In genomic region chr10:128095753-128096469, GRCh38 we compare ENCODE assay signal across 14 cellular contexts. TPM values are rescaled to one million over a fixed set of nuclear protein-coding genes. Genes with fewer than 3 reads are reported as not detected.
DNase-seq lines count a peak whose midpoint lies in the region; ATAC-seq and TF ChIP-seq lines count a peak whose summit lies in the region.
"Had no signal": no experiment of that assay in that cellular context is flagged by ENCODE, and none has a peak within 500 bp of the region (broad histone marks: within the 10 kb centered on the region; RNA-seq: fewer than 3 reads in every experiment).

No MANE protein-coding gene starts in this region.

- H3K4ac ChIP-seq in trophoblast cell (ENCODE audit: low read depth, low read length), result no peak overlapping the region

- no peak overlapping the region for H4K8ac ChIP-seq in trophoblast cell (ENCODE audit: low read depth, low read length)

- H3K36me3 Mint-ChIP-seq in activated CD4-positive, alpha-beta T cell treated with anti-CD3 and anti-CD28 coated beads, Interleukin-2, amount 10 ng/mL, durations not matched to agents 24 days and 14 days (ENCODE audit: low read depth), result peaks cover 44% of the 10 kb centered on the region
- peaks cover 43% of the 10 kb centered on the region for H3K36me3 Mint-ChIP-seq in activated CD4-positive, alpha-beta memory T cell treated with anti-CD3 and anti-CD28 coated beads for 36 hours

- no peak for TF ChIP-seq CTCF in gastroesophageal sphincter (IDR thresholded peaks at IDR 0.05)
- TF ChIP-seq CTCF in lower lobe of right lung (IDR thresholded peaks at IDR 0.05), result no peak

- no peaks in the 10 kb centered on the region for H3K9me3 Mint-ChIP-seq in activated CD4-positive, alpha-beta T cell treated with anti-CD3 and anti-CD28 coated beads, Interleukin-2, amount 10 ng/mL, durations not matched to agents 24 days and 14 days
- H3K9me3 Mint-ChIP-seq in activated CD4-positive, alpha-beta memory T cell treated with anti-CD3 and anti-CD28 coated beads for 36 hours, result no peaks in the 10 kb centered on the region

- no peak overlapping the region for H4K91ac ChIP-seq in trophoblast cell (ENCODE audit: low read depth, low read length)

- H3K14ac ChIP-seq in trophoblast cell (ENCODE audit: low read length), result no peak overlapping the region

- H3K27ac Mint-ChIP-seq in activated CD4-positive, alpha-beta T cell treated with anti-CD3 and anti-CD28 coated beads, Interleukin-2, amount 10 ng/mL, durations not matched to agents 24 days and 14 days, result peak overlapping the region; percentile 77
- H3K27ac Mint-ChIP-seq in activated CD4-positive, alpha-beta memory T cell treated with anti-CD3 and anti-CD28 coated beads for 36 hours, result peak overlapping the region; percentile 69

- intact Hi-C loops in activated CD4-positive, alpha-beta T cell treated with anti-CD3 and anti-CD28 coated beads, Interleukin-2, amount 10 ng/mL, durations not matched to agents 24 days and 14 days (cut with micrococcal nuclease), result no loop called here
- intact Hi-C loops in activated CD4-positive, alpha-beta memory T cell treated with anti-CD3 and anti-CD28 coated beads for 36 hours (cut with micrococcal nuclease), result loop anchor here (1.0 kb wide), 1 partner anchor 30 kb away; the partner anchor contains the start of gene MKI67
- intact Hi-C loops in lower lobe of right lung (cut with DNase I), result no loop called here

- H3K27me3 ChIP-seq in trophoblast cell (ENCODE audit: insufficient read depth, low read length) (no peaks in the 10 kb centered on the region), gastroesophageal sphincter (no peaks in the 10 kb centered on the region), lower lobe of right lung (ENCODE audit: low read depth) (no peaks in the 10 kb centered on the region)
- H3K27me3 ChIP-seq: SJSA1 had no signal

- no peak overlapping the region for H3K9ac ChIP-seq in trophoblast cell (ENCODE audit: low read length)
- H3K9ac ChIP-seq: parathyroid adenoma had no signal

- no CpG with 5 or more reads among the region's 11 CpGs for WGBS in trophoblast cell (ENCODE audit: extremely low coverage, insufficient coverage, insufficient read length)
- 79 to 100% methylated on average over 3 to 6 of the region's 11 CpGs for WGBS in gastroesophageal sphincter (ENCODE audit: low coverage in 1 of 2), 2 donors

- ATAC-seq in HG03097 (IDR thresholded peaks at IDR 0.05; ENCODE audit: low FRiP score, unreplicated experiment), result peak; percentile 75
- no peak for ATAC-seq in gastroesophageal sphincter
- no peak for ATAC-seq in GM18505 (IDR thresholded peaks at IDR 0.05; ENCODE audit: unreplicated experiment)
- ATAC-seq in lower lobe of right lung, result no peak

- no peak overlapping the region for H2BK12ac ChIP-seq in trophoblast cell (ENCODE audit: low read length)

- H3K36me3 ChIP-seq in trophoblast cell (ENCODE audit: control insufficient read depth in 1 of 2, insufficient read depth in 2 of 2, low read length in 2 of 2), result peaks cover 22 to 28% of the 10 kb centered on the region in 2 experiments
- no peaks in the 10 kb centered on the region for H3K36me3 ChIP-seq in gastroesophageal sphincter
- H3K36me3 ChIP-seq in lower lobe of right lung, result no peaks in the 10 kb centered on the region

- H3K9me3 ChIP-seq in trophoblast cell (ENCODE audit: insufficient read depth, low read depth, low read length) (peaks cover 2% of the 10 kb centered on the region), gastroesophageal sphincter (no peaks in the 10 kb centered on the region), lower lobe of right lung (no peaks in the 10 kb centered on the region)
- H3K9me3 ChIP-seq: SJSA1 had no signal

- no peak overlapping the region for H3K4me3 ChIP-seq in trophoblast cell (ENCODE audit: low read depth, low read length)
- no peak overlapping the region for H3K4me3 ChIP-seq in gastroesophageal sphincter
- H3K4me3 ChIP-seq in lower lobe of right lung, result no peak overlapping the region
- H3K4me3 ChIP-seq: SJSA1 had no signal

- no peak overlapping the region for H4K12ac ChIP-seq in trophoblast cell (ENCODE audit: low read depth, low read length)

- no peak for TF ChIP-seq EP300 in gastroesophageal sphincter (IDR thresholded peaks at IDR 0.05)

- no peak overlapping the region for H3K23ac ChIP-seq in trophoblast cell (ENCODE audit: low read length)

- H3K4me2 ChIP-seq in trophoblast cell (ENCODE audit: low read length), result no peak overlapping the region

- peaks cover 34% of the 10 kb centered on the region for H3K4me1 Mint-ChIP-seq in activated CD4-positive, alpha-beta T cell treated with anti-CD3 and anti-CD28 coated beads, Interleukin-2, amount 10 ng/mL, durations not matched to agents 24 days and 14 days
- peaks cover 21% of the 10 kb centered on the region for H3K4me1 Mint-ChIP-seq in activated CD4-positive, alpha-beta memory T cell treated with anti-CD3 and anti-CD28 coated beads for 36 hours (ENCODE audit: low read depth)

- peak overlapping the region; percentile 31 for H3K4me3 Mint-ChIP-seq in activated CD4-positive, alpha-beta T cell treated with anti-CD3 and anti-CD28 coated beads, Interleukin-2, amount 10 ng/mL, durations not matched to agents 24 days and 14 days
- H3K4me3 Mint-ChIP-seq in activated CD4-positive, alpha-beta memory T cell treated with anti-CD3 and anti-CD28 coated beads for 36 hours, result no peak overlapping the region

- peak; percentile 72 for DNase-seq in activated CD4-positive, alpha-beta T cell treated with anti-CD3 and anti-CD28 coated beads, Interleukin-2, amount 10 ng/mL, durations not matched to agents 24 days and 14 days
- DNase-seq in activated CD4-positive, alpha-beta T cell treated with anti-CD3 and anti-CD28 coated beads, Interleukin-2, amount 50 U/mL, for 48 hours, result no peak
- peak; percentile 50 for DNase-seq in activated CD4-positive, alpha-beta memory T cell treated with anti-CD3 and anti-CD28 coated beads for 36 hours
- DNase-seq in trophoblast cell, result peak; percentile 9 to 67
- DNase-seq in lower lobe of right lung, result no peak
- DNase-seq: GOT3, head of caudate nucleus, MM.1S, NCI-H524 treated with DMSO at 0.1 percent for 48 hours had no signal

- H3K79me2 ChIP-seq in trophoblast cell (ENCODE audit: control insufficient read depth, insufficient read depth, low read length, poor library complexity), result no peaks in the 10 kb centered on the region
- H3K79me2 ChIP-seq: parathyroid adenoma had no signal

- no peak overlapping the region for H2BK5ac ChIP-seq in trophoblast cell (ENCODE audit: low read depth, low read length, poor library complexity)

- no peak overlapping the region for H3K18ac ChIP-seq in trophoblast cell (ENCODE audit: low read length)

- POLR2A ChIA-PET in activated CD4-positive, alpha-beta memory T cell treated with anti-CD3 and anti-CD28 coated beads for 36 hours (lab: Charles Lee), result interaction anchor here (0.7 to 2.6 kb wide), 3 partner anchors 26 to 30 kb away, joined by 3 to 9 read pairs (median 3); partner anchors contain the start of gene MKI67

- CTCF ChIA-PET in activated CD4-positive, alpha-beta memory T cell treated with anti-CD3 and anti-CD28 coated beads for 36 hours (lab: Charles Lee), result interaction anchor here (0.9 to 1.1 kb wide), 3 partner anchors 8 to 53 kb away, joined by 3 read pairs; no protein-coding TSS in a partner anchor

- H2BK120ac ChIP-seq in trophoblast cell (ENCODE audit: insufficient read depth, low read length, poor library complexity), result no peak overlapping the region

- no peak overlapping the region for H2AFZ ChIP-seq in trophoblast cell (ENCODE audit: insufficient read depth, low read length, poor library complexity)
- H2AFZ ChIP-seq: parathyroid adenoma had no signal

- H2AK5ac ChIP-seq in trophoblast cell (ENCODE audit: low read length), result no peak overlapping the region

- no peak overlapping the region for H3K27ac ChIP-seq in trophoblast cell (ENCODE audit: low read depth, low read length)
- H3K27ac ChIP-seq in gastroesophageal sphincter, result no peak overlapping the region
- H3K27ac ChIP-seq in lower lobe of right lung, result no peak overlapping the region
- H3K27ac ChIP-seq: parathyroid adenoma, SJSA1 had no signal

- H3K27me3 Mint-ChIP-seq in activated CD4-positive, alpha-beta T cell treated with anti-CD3 and anti-CD28 coated beads, Interleukin-2, amount 10 ng/mL, durations not matched to agents 24 days and 14 days, result no peaks in the 10 kb centered on the region
- no peaks in the 10 kb centered on the region for H3K27me3 Mint-ChIP-seq in activated CD4-positive, alpha-beta memory T cell treated with anti-CD3 and anti-CD28 coated beads for 36 hours

- H3K79me1 ChIP-seq in trophoblast cell (ENCODE audit: low read length), result no peaks in the 10 kb centered on the region

- TF ChIP-seq POLR2A in gastroesophageal sphincter (IDR thresholded peaks at IDR 0.05) (no peak), GM18505 (IDR thresholded peaks at IDR 0.05; ENCODE audit: borderline replicate concordance, extremely low read depth, insufficient read depth, insufficient read length) (no peak)

- no peaks in the 10 kb centered on the region for H3K4me1 ChIP-seq in trophoblast cell (ENCODE audit: control insufficient read depth in 1 of 2, insufficient read depth in 2 of 2, low read length in 2 of 2)
- no peaks in the 10 kb centered on the region for H3K4me1 ChIP-seq in gastroesophageal sphincter
- no peaks in the 10 kb centered on the region for H3K4me1 ChIP-seq in lower lobe of right lung
- H3K4me1 ChIP-seq: parathyroid adenoma, SJSA1 had no signal

RNA-seq across cellular contexts. Expression of gene MKI67, which starts 30.3 kb away (rescaled TPM):
- 161 and 164 TPM in 2 replicates for total RNA-seq in activated CD4-positive, alpha-beta T cell treated with anti-CD3 and anti-CD28 coated beads, Interleukin-2, amount 10 ng/mL, durations not matched to agents 24 days and 14 days
- total RNA-seq in activated CD4-positive, alpha-beta memory T cell treated with anti-CD3 and anti-CD28 coated beads for 36 hours, result 100 to 1,000 TPM; 223 to 241 TPM
- polyA plus RNA-seq in trophoblast cell (2013), result 28.7 and 34.2 TPM in 2 replicates
- total RNA-seq in gastroesophageal sphincter (1 to 10 TPM in 2 of 4 donors, under 1 TPM in 2; 0.31 to 1.9 (median 0.70) TPM), lower lobe of right lung (4.8 TPM)

Comparison
In these comparisons a context has a peak if more than half of its experiments do, and no peak if none do; other contexts are left out.
1. DNase-seq: peak in activated CD4-positive, alpha-beta T cell treated with anti-CD3 and anti-CD28 coated beads, Interleukin-2, amount 10 ng/mL, durations not matched to agents 24 days and 14 days (single experiment), activated CD4-positive, alpha-beta memory T cell treated with anti-CD3 and anti-CD28 coated beads for 36 hours (single experiment) and trophoblast cell (2 of 2); none in activated CD4-positive, alpha-beta T cell treated with anti-CD3 and anti-CD28 coated beads, Interleukin-2, amount 50 U/mL, for 48 hours (0 of 2) and lower lobe of right lung (single experiment).
2. RNA of gene MKI67, which starts 30.3 kb away (total RNA-seq): 223 to 241 TPM in activated CD4-positive, alpha-beta memory T cell treated with anti-CD3 and anti-CD28 coated beads for 36 hours and 161 to 164 TPM in activated CD4-positive, alpha-beta T cell treated with anti-CD3 and anti-CD28 coated beads, Interleukin-2, amount 10 ng/mL, durations not matched to agents 24 days and 14 days; 4.8 TPM in lower lobe of right lung (single experiment) and 0.31 to 1.9 TPM in gastroesophageal sphincter; every median in the first group is over 10 times any median in the second.